Comparison of ENCODE assay signal across 14 cellular contexts in the genomic region with DNA sequence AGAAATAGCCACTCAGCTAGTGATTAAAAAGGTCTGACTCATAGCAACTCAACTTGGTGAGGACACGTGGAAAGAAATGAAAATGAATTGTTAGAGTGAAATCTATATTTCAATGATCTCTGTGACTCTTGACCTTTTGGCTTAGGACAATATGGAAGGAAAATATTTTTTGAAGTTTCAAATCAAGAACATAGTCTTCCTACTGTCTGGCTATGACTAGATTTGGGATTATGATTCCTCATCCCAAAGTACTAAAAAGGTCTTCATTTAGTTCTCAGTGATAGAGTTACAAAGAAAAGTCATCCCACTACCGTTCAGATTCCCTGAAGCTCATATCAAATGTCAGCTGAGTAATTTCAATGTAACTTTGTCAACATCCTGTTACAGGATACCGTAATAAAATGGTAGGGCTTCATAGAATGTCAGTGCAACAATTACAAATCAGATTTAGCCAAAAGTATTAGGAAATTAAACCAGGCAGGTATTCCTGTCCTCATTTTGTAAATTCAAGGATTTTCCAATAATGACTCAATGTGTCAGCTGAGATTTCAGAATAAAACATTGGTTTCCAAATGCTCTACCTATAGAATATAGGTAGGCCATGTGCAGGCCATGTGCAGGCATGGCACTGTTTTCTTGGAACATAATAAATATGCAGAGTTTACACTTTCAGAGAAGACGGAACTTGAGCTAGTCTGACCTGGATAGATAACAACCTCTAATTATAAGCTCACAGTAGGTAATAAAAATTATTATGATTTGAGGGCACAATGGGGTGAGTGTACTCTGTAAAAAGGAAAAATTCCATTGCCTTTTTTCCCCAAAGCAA. TPM values are rescaled to one million over a fixed set of nuclear protein-coding genes. Genes with fewer than 3 reads are reported as not detected.
DNase-seq lines count a peak whose midpoint lies in the region; ATAC-seq and TF ChIP-seq lines count a peak whose summit lies in the region.
"Had no signal": no experiment of that assay in that cellular context is flagged by ENCODE, and none has a peak within 500 bp of the region (broad histone marks: within the 10 kb centered on the region; RNA-seq: fewer than 3 reads in every experiment).

No MANE protein-coding gene starts in this region.

- in situ Hi-C loops in IMR-90 (cut with MboI; ENCODE audit: low sequenced_read_pairs): loop anchor here (5.0 to 10.0 kb wide), 2 partner anchors 76 to 488 kb away; no protein-coding TSS in a partner anchor
- in situ Hi-C loops in brain microvascular endothelial cell (cut with HindIII; ENCODE audit: low pct_ligation_motif_present, low sequenced_read_pairs): no loop called here

- POLR2A ChIA-PET in IMR-90 (lab: Charles Lee; ENCODE audit: unreplicated experiment): interaction anchor here (0.6 kb wide), 2 partner anchors 27 to 544 kb away, joined by 4 to 9 read pairs; no protein-coding TSS in a partner anchor

- peak; percentile 49 for ATAC-seq in IMR-90 (ENCODE audit: low read depth)
- ATAC-seq in HG02610 (IDR thresholded peaks at IDR 0.05; ENCODE audit: unreplicated experiment): no peak
- no peak for ATAC-seq in HG02763 (IDR thresholded peaks at IDR 0.05; ENCODE audit: unreplicated experiment)
- ATAC-seq: esophagus mucosa had no signal

- peak overlapping the region; percentile 41; the same call in 1 of the 2 replicates for H3K4me2 ChIP-seq in IMR-90 (ENCODE audit: low read depth, low read length)
- peak overlapping the region; percentile 19 for H3K4me2 ChIP-seq in mesenchymal stem cell (ENCODE audit: low read length, poor library complexity, severe bottlenecking)

- WGBS in IMR-90 (ENCODE audit: extremely low coverage in 2 of 2, insufficient read length in 1 of 2), 2 experiments: no CpG with 5 or more reads among the region's 4 CpGs
- WGBS in mesenchymal stem cell: 88% methylated on average over 2 of the region's 4 CpGs

- intact Hi-C loops in IMR-90 (cut with micrococcal nuclease): loop anchor here (10.0 kb wide), 1 partner anchor 388 kb away; the partner anchor contains the start of gene TTC39C
- intact Hi-C loops in cardiac septum (cut with DNase I): loop anchor here (10.0 kb wide), 1 partner anchor 488 kb away; no protein-coding TSS in a partner anchor
- intact Hi-C loops in head of caudate nucleus (cut with DNase I): no loop called here

- H3K4me1 ChIP-seq in IMR-90 (ENCODE audit: control insufficient read depth, insufficient read depth, low read length): peaks cover 8% of the 10 kb centered on the region
- peaks cover 16% of the 10 kb centered on the region for H3K4me1 ChIP-seq in mesenchymal stem cell (ENCODE audit: control insufficient read depth, insufficient read depth, low read depth, low read length)

- 0 out of 2 replicates have a peak overlapping the region, but pooled peaks have one; percentile 1 for H3K4ac ChIP-seq in IMR-90 (ENCODE audit: low read depth, low read length)
- H3K4ac ChIP-seq in mesenchymal stem cell (ENCODE audit: low read depth in 1 of 2, low read length in 2 of 2): no peak overlapping the region

- BruUV-seq in IMR-90 (replicated peaks; lab: Mats Ljungman, UMichigan): no TSS peak

- no peak overlapping the region for H4K91ac ChIP-seq in IMR-90 (ENCODE audit: insufficient read depth, low read depth, low read length)
- no peak overlapping the region for H4K91ac ChIP-seq in mesenchymal stem cell (ENCODE audit: low read length)

- H3K14ac ChIP-seq in IMR-90 (replicated peaks; ENCODE audit: low read depth, low read length): no peak overlapping the region
- H3K14ac ChIP-seq in mesenchymal stem cell (ENCODE audit: low read length in 2 of 2): no peak overlapping the region

- H2BK5ac ChIP-seq in IMR-90 (ENCODE audit: low read depth, low read length, poor library complexity, severe bottlenecking) (peak overlapping the region; percentile 80), mesenchymal stem cell (ENCODE audit: low read depth, low read length, poor library complexity, severe bottlenecking) (no peak overlapping the region)

- 0 out of 2 replicates have a peak, but pooled peaks cover 2% of the 10 kb centered on the region for H3K27me3 ChIP-seq in IMR-90 (ENCODE audit: control insufficient read depth, insufficient read depth, low read length)
- no peaks in the 10 kb centered on the region for H3K27me3 ChIP-seq in brain microvascular endothelial cell (replicated peaks)
- H3K27me3 ChIP-seq in mesenchymal stem cell (ENCODE audit: control insufficient read depth in 1 of 2, insufficient read depth in 1 of 2, low read length in 2 of 2): no peaks in the 10 kb centered on the region
- H3K27me3 ChIP-seq: stomach had no signal

- peak overlapping the region; percentile 22; the same call in 1 of the 2 replicates for H3K27ac ChIP-seq in IMR-90 (ENCODE audit: insufficient read depth, low read length)
- H3K27ac ChIP-seq in brain microvascular endothelial cell: peak overlapping the region; percentile 83
- H3K27ac ChIP-seq in mesenchymal stem cell (ENCODE audit: low read length, poor library complexity, severe bottlenecking): peak overlapping the region; percentile 82

- H2AK5ac ChIP-seq in IMR-90 (ENCODE audit: low read depth, low read length) (no peak overlapping the region), mesenchymal stem cell (ENCODE audit: low read length, severe bottlenecking) (no peak overlapping the region)

- H3K36me3 ChIP-seq in IMR-90 (ENCODE audit: control insufficient read depth, insufficient read depth, low read length): no peaks in the 10 kb centered on the region
- H3K36me3 ChIP-seq in brain microvascular endothelial cell (replicated peaks): no peaks in the 10 kb centered on the region
- H3K36me3 ChIP-seq in mesenchymal stem cell (ENCODE audit: control insufficient read depth in 1 of 2, insufficient read depth in 2 of 2, low read depth in 1 of 2, low read length in 2 of 2): peaks cover 0 to 32% of the 10 kb centered on the region in 2 experiments
- H3K36me3 ChIP-seq: stomach had no signal

- H2BK20ac ChIP-seq in IMR-90 (ENCODE audit: low read depth, low read length): no peak overlapping the region

- H3K9ac ChIP-seq in IMR-90 (ENCODE audit: low read depth, low read length) (no peak overlapping the region), mesenchymal stem cell (ENCODE audit: low read length) (no peak overlapping the region)

- H3K18ac ChIP-seq in IMR-90 (ENCODE audit: low read depth, low read length) (peak overlapping the region; percentile 92), mesenchymal stem cell (ENCODE audit: low read depth in 1 of 2, low read length in 2 of 2) (no peak overlapping the region)

- H2AFZ ChIP-seq in IMR-90 (replicated peaks; ENCODE audit: low read length, poor library complexity) (no peak overlapping the region), mesenchymal stem cell (ENCODE audit: low read depth, low read length) (no peak overlapping the region)

- H3K9me1 ChIP-seq in IMR-90 (ENCODE audit: insufficient read depth, low read length): peaks cover 10% of the 10 kb centered on the region

- H3K79me1 ChIP-seq in IMR-90 (ENCODE audit: low read depth in 1 of 2, low read length in 2 of 2) (no peaks in the 10 kb centered on the region), mesenchymal stem cell (replicated peaks; ENCODE audit: low read length, poor library complexity, severe bottlenecking) (no peaks in the 10 kb centered on the region)

- peak overlapping the region; percentile 36; the same call in 1 of the 2 replicates for H3K56ac ChIP-seq in IMR-90 (ENCODE audit: extremely low read depth, insufficient read depth, low read length)

- H2BK120ac ChIP-seq in IMR-90 (ENCODE audit: low read depth, low read length) (peak overlapping the region; percentile 90; the same call in 1 of the 2 replicates), mesenchymal stem cell (ENCODE audit: low read depth, low read length) (no peak overlapping the region)

- no peak for TF ChIP-seq POLR2A in IMR-90 (IDR thresholded peaks at IDR 0.05; ENCODE audit: low read depth, low read length)

- H2BK15ac ChIP-seq in IMR-90 (ENCODE audit: low read depth, low read length) (no peak overlapping the region), mesenchymal stem cell (ENCODE audit: low read depth, poor library complexity, severe bottlenecking) (no peak overlapping the region)

- no peak overlapping the region for H3K4me3 ChIP-seq in IMR-90 (ENCODE audit: insufficient read depth, low read depth, low read length)
- no peak overlapping the region for H3K4me3 ChIP-seq in brain microvascular endothelial cell (ENCODE audit: low read depth, low read length)
- no peak overlapping the region for H3K4me3 ChIP-seq in mesenchymal stem cell (ENCODE audit: insufficient read depth in 1 of 2, low read depth in 1 of 2, low read length in 2 of 2)
- H3K4me3 ChIP-seq: stomach had no signal

- H2BK12ac ChIP-seq in mesenchymal stem cell (ENCODE audit: low read length in 2 of 2): no peak overlapping the region

- no peak overlapping the region for H4K5ac ChIP-seq in IMR-90 (ENCODE audit: low read depth, low read length)

- H4K8ac ChIP-seq in IMR-90 (ENCODE audit: low read depth in 2 of 2, low read length in 2 of 2) (peak overlapping the region; percentile 7 to 51; a peak in 2 of 4 replicates), mesenchymal stem cell (ENCODE audit: low read length) (no peak overlapping the region)

- dilution Hi-C loops in IMR-90 (cut with HindIII; ENCODE audit: low sequenced_read_pairs, unreplicated experiment): no loop called here

- no peak overlapping the region for H2AK9ac ChIP-seq in IMR-90 (replicated peaks; ENCODE audit: low read depth, low read length, poor library complexity)

- CTCF ChIA-PET in IMR-90 (lab: Yijun Ruan, JAX): interaction anchor here (0.6 to 2.3 kb wide), 2 partner anchors 76 to 586 kb away, joined by 4 to 18 read pairs; no protein-coding TSS in a partner anchor

- no peak overlapping the region; the same call in 1 of the 2 replicates for H3K23ac ChIP-seq in IMR-90 (ENCODE audit: low read depth, low read length)
- no peak overlapping the region for H3K23ac ChIP-seq in mesenchymal stem cell (ENCODE audit: low read length in 2 of 2)

- no peaks in the 10 kb centered on the region for H3K9me3 ChIP-seq in IMR-90 (ENCODE audit: control insufficient read depth, insufficient read depth, low read length)
- H3K9me3 ChIP-seq in mesenchymal stem cell (ENCODE audit: control insufficient read depth, low read length): no peaks in the 10 kb centered on the region
- H3K9me3 ChIP-seq: stomach had no signal

- no peak for TF ChIP-seq CTCF in IMR-90 (conservative IDR thresholded peaks at IDR 0.05; ENCODE audit: low read depth, low read length)
- TF ChIP-seq CTCF in brain microvascular endothelial cell (IDR thresholded peaks at IDR 0.05; ENCODE audit: low read depth, low read length, missing control alignments): no peak

- TF ChIP-seq RAD21 in IMR-90 (IDR thresholded peaks at IDR 0.05; ENCODE audit: low read length): no peak

- peak; percentile 44 for DNase-seq in DMS53 treated with DMSO at 0.1 percent for 48 hours (lab: John Stamatoyannopoulos, UW; ENCODE audit: unreplicated experiment)
- peak; percentile 73 for DNase-seq in IMR-90
- DNase-seq in brain microvascular endothelial cell: peak; percentile 26
- DNase-seq in mesenchymal stem cell: no peak
- no peak for DNase-seq in cardiac septum (ENCODE audit: low spot score)
- no peak for DNase-seq in head of caudate nucleus
- DNase-seq: activated CD4-positive, alpha-beta memory T cell treated with anti-CD3 and anti-CD28 coated beads for 36 hours; islet precursor cell; stimulated activated CD4-positive, alpha-beta T cell treated with anti-CD3 and anti-CD28 coated beads, Interleukin-2, amount 100 ng/mL, for 24 hours; stomach had no signal

- H4K20me1 ChIP-seq in IMR-90 (ENCODE audit: insufficient read depth, low read length): no peaks in the 10 kb centered on the region

RNA-seq across cellular contexts. Expression of gene ANKRD29, which starts 36.0 kb away (rescaled TPM):
- total RNA-seq in IMR-90 (2012; rRNA removed) (under 0.01 and 0.18 TPM in 2 replicates), cardiac septum (3.9 TPM)
- 0.07 and 0.31 TPM in 2 replicates for polyA plus RNA-seq in IMR-90 (2012; rRNA removed)
- polyA plus RNA-seq in IMR-90 (2012; cell fraction: cytosol; rRNA removed): 0.01 and 0.10 TPM in 2 replicates
- 0.36 and 0.66 TPM in 2 replicates for polyA plus RNA-seq in IMR-90 (2012; cell fraction: nucleus; rRNA removed; ENCODE audit: low replicate concordance)
- 0.11 TPM for polyA plus RNA-seq in mesenchymal stem cell (2013, experiment 1 of 2)
- polyA plus RNA-seq in mesenchymal stem cell (2013, experiment 2 of 2): 0.07 TPM
- total RNA-seq: activated CD4-positive, alpha-beta memory T cell treated with anti-CD3 and anti-CD28 coated beads for 36 hours had no signal
- polyA plus RNA-seq: IgD-negative memory B cell had no signal

RNA-seq across cellular contexts. Expression of gene NPC1, which starts 40.4 kb away (rescaled TPM):
- total RNA-seq in IMR-90 (2012; rRNA removed) (4.7 and 7.9 TPM in 2 replicates), cardiac septum (16.0 TPM)
- 7.5 and 8.0 TPM in 2 replicates for polyA plus RNA-seq in IMR-90 (2012; rRNA removed)
- 5.0 and 6.5 TPM in 2 replicates for polyA plus RNA-seq in IMR-90 (2012; cell fraction: cytosol; rRNA removed)
- 8.7 and 12.4 TPM in 2 replicates for polyA plus RNA-seq in IMR-90 (2012; cell fraction: nucleus; rRNA removed; ENCODE audit: low replicate concordance)
- polyA plus RNA-seq in mesenchymal stem cell (2013, experiment 1 of 2): 65.6 TPM
- polyA plus RNA-seq in mesenchymal stem cell (2013, experiment 2 of 2): 62.1 TPM

Comparison
In these comparisons a context has a peak if more than half of its experiments do, and no peak if none do; other contexts are left out.
1. DNase-seq: peak in DMS53 treated with DMSO at 0.1 percent for 48 hours (single experiment), IMR-90 (single experiment) and brain microvascular endothelial cell (single experiment); none in mesenchymal stem cell (single experiment), cardiac septum (single experiment) and head of caudate nucleus (0 of 42).
2. H3K27ac ChIP-seq: peak in every context shown above with its lines; median percentile 83 in brain microvascular endothelial cell; 82 in mesenchymal stem cell; 22 in IMR-90.